Comparison of ENCODE assay signal across 1 cellular context in genomic region chr17:60135160-60135950, GRCh38.
TF ChIP-seq lines count a peak whose summit lies in the region.

No MANE protein-coding gene starts in this region.

TF ChIP-seq in HepG2, 621 proteins besides CTCF, POLR2A, EP300 and RAD21 (continued from another document and continues in another):
- TF ChIP-seq, protein P1, sequence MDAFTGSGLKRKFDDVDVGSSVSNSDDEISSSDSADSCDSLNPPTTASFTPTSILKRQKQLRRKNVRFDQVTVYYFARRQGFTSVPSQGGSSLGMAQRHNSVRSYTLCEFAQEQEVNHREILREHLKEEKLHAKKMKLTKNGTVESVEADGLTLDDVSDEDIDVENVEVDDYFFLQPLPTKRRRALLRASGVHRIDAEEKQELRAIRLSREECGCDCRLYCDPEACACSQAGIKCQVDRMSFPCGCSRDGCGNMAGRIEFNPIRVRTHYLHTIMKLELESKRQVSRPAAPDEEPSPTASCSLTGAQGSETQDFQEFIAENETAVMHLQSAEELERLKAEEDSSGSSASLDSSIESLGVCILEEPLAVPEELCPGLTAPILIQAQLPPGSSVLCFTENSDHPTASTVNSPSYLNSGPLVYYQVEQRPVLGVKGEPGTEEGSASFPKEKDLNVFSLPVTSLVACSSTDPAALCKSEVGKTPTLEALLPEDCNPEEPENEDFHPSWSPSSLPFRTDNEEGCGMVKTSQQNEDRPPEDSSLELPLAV (CRISPR knock-in tag; conservative IDR thresholded peaks at IDR 0.05; ENCODE audit: low read depth): 0 out of 2 replicates have a peak, but pooled peaks have one; percentile 47
- peak; percentile 34 for TF ChIP-seq TEAD3 (CRISPR knock-in tag; optimal IDR thresholded peaks at IDR 0.05; ENCODE audit: borderline replicate concordance)
- TF ChIP-seq THYN1 (CRISPR knock-in tag; IDR thresholded peaks at IDR 0.05; ENCODE audit: borderline replicate concordance, low read depth): no peak
- no peak for TF ChIP-seq ZNF496 (CRISPR knock-in tag; IDR thresholded peaks at IDR 0.05; ENCODE audit: insufficient replicate concordance)
- TF ChIP-seq SALL1 (CRISPR knock-in tag; IDR thresholded peaks at IDR 0.05): peak; percentile 91
- peak; percentile 27; the same call in 1 of the 2 replicates for TF ChIP-seq STAG1 (CRISPR knock-in tag; IDR thresholded peaks at IDR 0.05)
- TF ChIP-seq SRF (IDR thresholded peaks at IDR 0.05; ENCODE audit: low read depth, low read length): peak; percentile 97
- peak; percentile 50 for TF ChIP-seq PTBP1 (IDR thresholded peaks at IDR 0.05; ENCODE audit: low read depth, low read length, poor library complexity, severe bottlenecking)
- peak; percentile 31; the same call in 1 of the 2 replicates for TF ChIP-seq MYNN (CRISPR knock-in tag; IDR thresholded peaks at IDR 0.05; ENCODE audit: low read depth)
- peak; percentile 92 for TF ChIP-seq ZNF616 (CRISPR knock-in tag; IDR thresholded peaks at IDR 0.05; ENCODE audit: low read depth)
- TF ChIP-seq ZNF207 (IDR thresholded peaks at IDR 0.05; ENCODE audit: borderline replicate concordance): no peak
- no peak; the same call in 1 of the 2 replicates for TF ChIP-seq CCDC6 (CRISPR knock-in tag; IDR thresholded peaks at IDR 0.05)
- TF ChIP-seq ZNF777 (CRISPR knock-in tag; IDR thresholded peaks at IDR 0.05): peak; percentile 81
- no peak for TF ChIP-seq DDIT3 (CRISPR knock-in tag; IDR thresholded peaks at IDR 0.05)
- TF ChIP-seq, protein P2, sequence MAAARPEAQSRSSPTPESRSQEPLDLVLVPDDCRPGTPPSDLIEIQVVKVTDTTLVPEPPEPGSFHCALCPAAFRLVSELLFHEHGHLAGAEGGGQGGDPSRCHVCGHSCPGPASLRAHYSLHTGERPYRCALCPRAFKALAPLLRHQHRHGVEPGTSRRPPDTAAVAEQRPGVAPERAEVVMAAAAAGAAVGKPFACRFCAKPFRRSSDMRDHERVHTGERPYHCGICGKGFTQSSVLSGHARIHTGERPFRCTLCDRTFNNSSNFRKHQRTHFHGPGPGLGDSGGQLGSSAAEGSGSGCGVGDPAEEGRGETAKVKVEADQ (CRISPR knock-in tag; IDR thresholded peaks at IDR 0.05; ENCODE audit: borderline replicate concordance): peak; percentile 75
- 0 out of 2 replicates have a peak, but pooled peaks have one; percentile 45 for TF ChIP-seq AHR (CRISPR knock-in tag; IDR thresholded peaks at IDR 0.05)
- peak; percentile 36; the same call in 1 of the 2 replicates for TF ChIP-seq ZZZ3 (CRISPR knock-in tag; IDR thresholded peaks at IDR 0.05; ENCODE audit: borderline replicate concordance)
- no peak for TF ChIP-seq ZNF275 (CRISPR knock-in tag; IDR thresholded peaks at IDR 0.05; ENCODE audit: borderline replicate concordance)
- TF ChIP-seq GLI4 (CRISPR knock-in tag; IDR thresholded peaks at IDR 0.05; ENCODE audit: borderline replicate concordance): no peak
- TF ChIP-seq ZNF607 (CRISPR knock-in tag; IDR thresholded peaks at IDR 0.05; ENCODE audit: borderline replicate concordance): peak; percentile 81; the same call in 1 of the 2 replicates
- TF ChIP-seq ELF4 (CRISPR knock-in tag; IDR thresholded peaks at IDR 0.05; ENCODE audit: borderline replicate concordance): 0 out of 2 replicates have a peak, but pooled peaks have one; percentile 46
- TF ChIP-seq ZNF329 (CRISPR knock-in tag; IDR thresholded peaks at IDR 0.05; ENCODE audit: low read depth): no peak; the same call in 1 of the 2 replicates
- TF ChIP-seq PBX3 (CRISPR knock-in tag; IDR thresholded peaks at IDR 0.05; ENCODE audit: borderline replicate concordance): peak; percentile 85; the same call in 1 of the 2 replicates
- TF ChIP-seq SPEN (CRISPR knock-in tag; IDR thresholded peaks at IDR 0.05; ENCODE audit: low read depth): no peak
- TF ChIP-seq REL (CRISPR knock-in tag; conservative IDR thresholded peaks at IDR 0.05): peak; percentile 65; the same call in 1 of the 2 replicates
- no peak for TF ChIP-seq ZNF570 (CRISPR knock-in tag; IDR thresholded peaks at IDR 0.05; ENCODE audit: borderline replicate concordance)
- peak; percentile 73; the same call in 1 of the 2 replicates for TF ChIP-seq ZNF343 (CRISPR knock-in tag; IDR thresholded peaks at IDR 0.05)
- TF ChIP-seq ZFP36 (IDR thresholded peaks at IDR 0.05; ENCODE audit: borderline replicate concordance, low read depth, low read length, partially characterized antibody): no peak
- TF ChIP-seq, protein P3, sequence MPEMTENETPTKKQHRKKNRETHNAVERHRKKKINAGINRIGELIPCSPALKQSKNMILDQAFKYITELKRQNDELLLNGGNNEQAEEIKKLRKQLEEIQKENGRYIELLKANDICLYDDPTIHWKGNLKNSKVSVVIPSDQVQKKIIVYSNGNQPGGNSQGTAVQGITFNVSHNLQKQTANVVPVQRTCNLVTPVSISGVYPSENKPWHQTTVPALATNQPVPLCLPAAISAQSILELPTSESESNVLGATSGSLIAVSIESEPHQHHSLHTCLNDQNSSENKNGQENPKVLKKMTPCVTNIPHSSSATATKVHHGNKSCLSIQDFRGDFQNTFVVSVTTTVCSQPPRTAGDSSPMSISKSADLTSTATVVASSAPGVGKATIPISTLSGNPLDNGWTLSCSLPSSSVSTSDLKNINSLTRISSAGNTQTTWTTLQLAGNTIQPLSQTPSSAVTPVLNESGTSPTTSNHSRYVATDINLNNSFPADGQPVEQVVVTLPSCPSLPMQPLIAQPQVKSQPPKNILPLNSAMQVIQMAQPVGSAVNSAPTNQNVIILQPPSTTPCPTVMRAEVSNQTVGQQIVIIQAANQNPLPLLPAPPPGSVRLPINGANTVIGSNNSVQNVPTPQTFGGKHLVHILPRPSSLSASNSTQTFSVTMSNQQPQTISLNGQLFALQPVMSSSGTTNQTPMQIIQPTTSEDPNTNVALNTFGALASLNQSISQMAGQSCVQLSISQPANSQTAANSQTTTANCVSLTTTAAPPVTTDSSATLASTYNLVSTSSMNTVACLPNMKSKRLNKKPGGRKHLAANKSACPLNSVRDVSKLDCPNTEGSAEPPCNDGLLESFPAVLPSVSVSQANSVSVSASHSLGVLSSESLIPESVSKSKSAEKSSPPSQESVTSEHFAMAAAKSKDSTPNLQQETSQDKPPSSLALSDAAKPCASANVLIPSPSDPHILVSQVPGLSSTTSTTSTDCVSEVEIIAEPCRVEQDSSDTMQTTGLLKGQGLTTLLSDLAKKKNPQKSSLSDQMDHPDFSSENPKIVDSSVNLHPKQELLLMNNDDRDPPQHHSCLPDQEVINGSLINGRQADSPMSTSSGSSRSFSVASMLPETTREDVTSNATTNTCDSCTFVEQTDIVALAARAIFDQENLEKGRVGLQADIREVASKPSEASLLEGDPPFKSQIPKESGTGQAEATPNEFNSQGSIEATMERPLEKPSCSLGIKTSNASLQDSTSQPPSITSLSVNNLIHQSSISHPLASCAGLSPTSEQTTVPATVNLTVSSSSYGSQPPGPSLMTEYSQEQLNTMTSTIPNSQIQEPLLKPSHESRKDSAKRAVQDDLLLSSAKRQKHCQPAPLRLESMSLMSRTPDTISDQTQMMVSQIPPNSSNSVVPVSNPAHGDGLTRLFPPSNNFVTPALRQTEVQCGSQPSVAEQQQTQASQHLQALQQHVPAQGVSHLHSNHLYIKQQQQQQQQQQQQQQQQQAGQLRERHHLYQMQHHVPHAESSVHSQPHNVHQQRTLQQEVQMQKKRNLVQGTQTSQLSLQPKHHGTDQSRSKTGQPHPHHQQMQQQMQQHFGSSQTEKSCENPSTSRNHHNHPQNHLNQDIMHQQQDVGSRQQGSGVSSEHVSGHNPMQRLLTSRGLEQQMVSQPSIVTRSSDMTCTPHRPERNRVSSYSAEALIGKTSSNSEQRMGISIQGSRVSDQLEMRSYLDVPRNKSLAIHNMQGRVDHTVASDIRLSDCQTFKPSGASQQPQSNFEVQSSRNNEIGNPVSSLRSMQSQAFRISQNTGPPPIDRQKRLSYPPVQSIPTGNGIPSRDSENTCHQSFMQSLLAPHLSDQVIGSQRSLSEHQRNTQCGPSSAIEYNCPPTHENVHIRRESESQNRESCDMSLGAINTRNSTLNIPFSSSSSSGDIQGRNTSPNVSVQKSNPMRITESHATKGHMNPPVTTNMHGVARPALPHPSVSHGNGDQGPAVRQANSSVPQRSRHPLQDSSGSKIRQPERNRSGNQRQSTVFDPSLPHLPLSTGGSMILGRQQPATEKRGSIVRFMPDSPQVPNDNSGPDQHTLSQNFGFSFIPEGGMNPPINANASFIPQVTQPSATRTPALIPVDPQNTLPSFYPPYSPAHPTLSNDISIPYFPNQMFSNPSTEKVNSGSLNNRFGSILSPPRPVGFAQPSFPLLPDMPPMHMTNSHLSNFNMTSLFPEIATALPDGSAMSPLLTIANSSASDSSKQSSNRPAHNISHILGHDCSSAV (CRISPR knock-in tag; IDR thresholded peaks at IDR 0.05; ENCODE audit: borderline replicate concordance): no peak
- TF ChIP-seq SP5 (CRISPR knock-in tag; IDR thresholded peaks at IDR 0.05; ENCODE audit: borderline replicate concordance, low read depth): peak; percentile 10; the same call in 1 of the 2 replicates
- no peak; the same call in 1 of the 2 replicates for TF ChIP-seq TIGD3 (CRISPR knock-in tag; IDR thresholded peaks at IDR 0.05; ENCODE audit: borderline replicate concordance)
- TF ChIP-seq TFE3 (CRISPR knock-in tag; IDR thresholded peaks at IDR 0.05): no peak
- TF ChIP-seq CEBPZ (IDR thresholded peaks at IDR 0.05; ENCODE audit: low read length): no peak
- TF ChIP-seq ZNF660 (CRISPR knock-in tag; IDR thresholded peaks at IDR 0.05; ENCODE audit: borderline replicate concordance, low read depth): no peak
- no peak for TF ChIP-seq PAF1 (CRISPR knock-in tag; IDR thresholded peaks at IDR 0.05)
- TF ChIP-seq ZNF12 (CRISPR knock-in tag; IDR thresholded peaks at IDR 0.05): peak; percentile 59
- no peak; the same call in 1 of the 2 replicates for TF ChIP-seq HNF4G (IDR thresholded peaks at IDR 0.05; ENCODE audit: borderline replicate concordance, low read depth, low read length)
- no peak for TF ChIP-seq HNF4G (CRISPR knock-in tag; IDR thresholded peaks at IDR 0.05; ENCODE audit: borderline replicate concordance, low read depth)
- peak; percentile 87 for TF ChIP-seq FOXC1 (CRISPR knock-in tag; IDR thresholded peaks at IDR 0.05; ENCODE audit: borderline replicate concordance)
- TF ChIP-seq CENPX (CRISPR knock-in tag; IDR thresholded peaks at IDR 0.05): no peak
